In the genomic region with DNA sequence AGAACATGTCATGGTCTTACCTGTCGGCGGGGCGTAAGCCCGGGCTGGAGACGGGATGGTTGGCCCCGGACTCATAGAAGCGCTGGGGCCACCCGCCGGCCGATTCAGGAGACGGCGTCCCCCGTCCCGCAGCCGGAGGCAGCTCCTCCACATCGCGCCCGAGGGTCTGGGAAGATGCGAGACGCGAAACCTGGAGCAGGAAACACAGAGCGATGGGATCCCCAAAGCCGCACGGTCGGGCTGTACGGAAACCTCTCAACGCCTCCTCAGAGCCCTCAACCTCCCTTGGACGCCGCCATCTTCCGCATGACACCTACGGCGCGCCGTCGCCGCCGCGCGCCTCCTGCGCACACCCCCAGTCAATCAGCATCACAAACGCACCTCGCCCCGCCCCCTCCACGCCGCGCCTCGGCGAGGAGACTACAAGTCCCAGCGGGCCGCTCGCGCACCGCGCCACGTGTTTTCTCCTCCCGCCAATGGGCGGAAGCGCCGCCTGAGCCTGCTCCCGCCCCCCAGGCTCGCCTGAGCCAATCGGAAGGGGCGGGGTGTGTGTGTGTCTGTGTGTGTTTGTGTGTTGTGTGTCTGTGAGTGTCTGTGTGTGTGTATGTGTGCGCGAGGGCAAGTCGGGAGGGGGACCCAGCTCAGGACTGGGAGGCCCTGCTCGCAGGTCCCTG, we compare ENCODE assay signal across 1 cellular context.
A peak's percentile ranks its signal among the peaks of the same experiment; 100 is the strongest.
TF ChIP-seq lines count a peak whose summit lies in the region.

ATPAF2 (minus strand) TSS at position 308 of the 674 bp plus-strand sequence; CDS start at position 153, 155 bp downstream.
GID4 (plus strand) TSS at position 548 of the 674 bp plus-strand sequence; CDS start at position 605, 57 bp downstream.

TF ChIP-seq in SK-N-SH, 30 proteins besides CTCF, POLR2A, EP300 and RAD21 (continued from another document):
- TF ChIP-seq, protein P1, sequence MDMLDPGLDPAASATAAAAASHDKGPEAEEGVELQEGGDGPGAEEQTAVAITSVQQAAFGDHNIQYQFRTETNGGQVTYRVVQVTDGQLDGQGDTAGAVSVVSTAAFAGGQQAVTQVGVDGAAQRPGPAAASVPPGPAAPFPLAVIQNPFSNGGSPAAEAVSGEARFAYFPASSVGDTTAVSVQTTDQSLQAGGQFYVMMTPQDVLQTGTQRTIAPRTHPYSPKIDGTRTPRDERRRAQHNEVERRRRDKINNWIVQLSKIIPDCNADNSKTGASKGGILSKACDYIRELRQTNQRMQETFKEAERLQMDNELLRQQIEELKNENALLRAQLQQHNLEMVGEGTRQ (IDR thresholded peaks at IDR 0.05; ENCODE audit: borderline replicate concordance, low read depth, low read length) = peak; percentile 92
- peak; percentile 53; the same call in 1 of the 2 replicates for TF ChIP-seq FOXJ3 (CRISPR knock-in tag; IDR thresholded peaks at IDR 0.05)
- TF ChIP-seq TEAD4 (IDR thresholded peaks at IDR 0.05; ENCODE audit: borderline replicate concordance, insufficient read depth) = no peak
- TF ChIP-seq USF1 (IDR thresholded peaks at IDR 0.05; ENCODE audit: borderline replicate concordance, low read depth) = peak; percentile 99
- TF ChIP-seq GATA2 (CRISPR knock-in tag; IDR thresholded peaks at IDR 0.05) = no peak
- peak; percentile 40 for TF ChIP-seq GABPA (IDR thresholded peaks at IDR 0.05; ENCODE audit: low read depth)
- peak; percentile 43 for TF ChIP-seq ELF1 (IDR thresholded peaks at IDR 0.05)
- no peak for TF ChIP-seq EZH2phosphoT487 (IDR thresholded peaks at IDR 0.05; ENCODE audit: borderline replicate concordance, low read depth)
- peak; percentile 98 for TF ChIP-seq YY1 (IDR thresholded peaks at IDR 0.05; ENCODE audit: low read depth)
- TF ChIP-seq POLR2AphosphoS5 (IDR thresholded peaks at IDR 0.05; ENCODE audit: low read depth, low read length) = 0 out of 2 replicates have a peak, but pooled peaks have one; percentile 35
- TF ChIP-seq, protein P2, sequence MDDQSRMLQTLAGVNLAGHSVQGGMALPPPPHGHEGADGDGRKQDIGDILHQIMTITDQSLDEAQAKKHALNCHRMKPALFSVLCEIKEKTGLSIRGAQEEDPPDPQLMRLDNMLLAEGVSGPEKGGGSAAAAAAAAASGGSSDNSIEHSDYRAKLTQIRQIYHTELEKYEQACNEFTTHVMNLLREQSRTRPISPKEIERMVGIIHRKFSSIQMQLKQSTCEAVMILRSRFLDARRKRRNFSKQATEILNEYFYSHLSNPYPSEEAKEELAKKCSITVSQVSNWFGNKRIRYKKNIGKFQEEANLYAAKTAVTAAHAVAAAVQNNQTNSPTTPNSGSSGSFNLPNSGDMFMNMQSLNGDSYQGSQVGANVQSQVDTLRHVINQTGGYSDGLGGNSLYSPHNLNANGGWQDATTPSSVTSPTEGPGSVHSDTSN (IDR thresholded peaks at IDR 0.05) = peak; percentile 95
